In the genomic region with DNA sequence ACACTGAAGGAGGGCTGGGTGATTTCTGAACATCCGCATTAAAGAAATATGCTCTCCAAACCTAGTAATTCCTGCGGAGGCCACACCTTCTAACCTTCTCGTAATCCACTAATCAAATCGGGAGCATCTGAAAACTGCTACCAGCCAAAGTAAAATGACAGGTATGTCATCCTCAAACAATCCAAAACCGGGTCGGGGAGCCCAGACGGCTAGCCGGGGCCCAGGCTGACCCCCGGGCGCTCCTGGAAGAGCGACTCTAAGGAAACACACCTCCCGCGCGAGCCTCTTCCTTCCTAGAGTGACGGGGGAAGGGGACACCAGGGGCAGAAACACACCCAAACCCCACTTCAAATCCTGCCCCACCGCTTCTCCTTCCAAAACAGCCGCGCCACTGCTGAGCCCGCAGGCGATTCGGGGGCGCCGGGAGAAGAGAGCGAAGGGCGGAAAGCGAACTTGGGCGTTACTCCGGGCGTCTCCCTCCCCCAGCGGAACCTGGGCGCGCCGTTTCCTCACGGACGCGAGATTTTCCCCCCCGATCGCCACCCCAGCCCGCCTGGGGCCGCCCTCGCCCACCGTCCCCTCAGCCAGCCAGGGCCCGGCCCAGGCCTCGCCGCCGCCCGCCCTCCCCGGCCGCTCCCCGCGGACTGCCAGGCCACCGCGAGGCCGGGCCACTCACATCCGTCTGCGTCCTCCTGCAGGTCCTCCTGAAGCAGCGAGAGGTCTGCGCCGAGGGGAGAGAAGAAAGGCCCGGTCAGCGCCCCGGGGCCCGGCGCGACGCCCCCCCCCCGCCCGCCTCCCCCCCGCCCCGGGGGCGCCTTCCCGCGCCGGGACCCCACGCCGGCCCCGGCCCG, we compare ENCODE assay signal across 8 cellular contexts. TPM values are rescaled to one million over a fixed set of nuclear protein-coding genes. Genes with fewer than 3 reads are reported as not detected.
DNase-seq lines count a peak whose midpoint lies in the region; ATAC-seq, FAIRE-seq and TF ChIP-seq lines count a peak whose summit lies in the region.

No MANE protein-coding gene starts in this region.

- peaks cover 9% of the 10 kb centered on the region for H3K36me3 Mint-ChIP-seq in activated CD4-positive, alpha-beta T cell treated with anti-CD3 and anti-CD28 coated beads for 36 hours (ENCODE audit: low read depth)

- peak; percentile 66 for FAIRE-seq in GM12891 (lab: Jason Lieb, UNC)

- H3K4me3 Mint-ChIP-seq in activated CD4-positive, alpha-beta T cell treated with anti-CD3 and anti-CD28 coated beads for 36 hours, result peak overlapping the region; percentile 93

- CTCF ChIA-PET in HEK293T (lab: Yijun Ruan, JAX), result no interaction called here
- CTCF ChIA-PET in activated CD4-positive, alpha-beta T cell treated with anti-CD3 and anti-CD28 coated beads for 36 hours (lab: Charles Lee), result no interaction called here

- no peak for TF ChIP-seq POLR2A in GM12891 (IDR thresholded peaks at IDR 0.05; ENCODE audit: low read depth, low read length)

- peak; percentile 21 for ATAC-seq in activated CD4-positive, alpha-beta T cell treated with anti-CD3 and anti-CD28 coated beads for 36 hours
- ATAC-seq in left colon (peak; percentile 61), HG03469 (IDR thresholded peaks at IDR 0.05; ENCODE audit: unreplicated experiment) (no peak)

- peak overlapping the region; percentile 82 for H3K4me3 ChIP-seq in choroid plexus epithelial cell (ENCODE audit: low read depth, low read length)

- peaks cover 36% of the 10 kb centered on the region for H3K4me1 Mint-ChIP-seq in activated CD4-positive, alpha-beta T cell treated with anti-CD3 and anti-CD28 coated beads for 36 hours

- no peak for TF ChIP-seq CTCF in choroid plexus epithelial cell (conservative IDR thresholded peaks at IDR 0.05; ENCODE audit: low read depth, low read length)

- intact Hi-C loops in activated CD4-positive, alpha-beta T cell treated with anti-CD3 and anti-CD28 coated beads for 36 hours (cut with DNase I, micrococcal nuclease), result loop anchor here (1.0 to 10.0 kb wide), 13 partner anchors 59 to 914 kb away; partner anchors contain the start of genes RALBP1 (in 2 of the 2), TWSG1 (in 2 of the 2), NAPG (in 1 of the 2) and NDUFV2 (in 1 of the 2)
- intact Hi-C loops in left colon (cut with DNase I, micrococcal nuclease), result no loop called here

- POLR2A ChIA-PET in HEK293T (lab: Yijun Ruan, JAX), result no interaction called here
- POLR2A ChIA-PET in activated CD4-positive, alpha-beta T cell treated with anti-CD3 and anti-CD28 coated beads for 36 hours (lab: Charles Lee), result no interaction called here

- no peaks in the 10 kb centered on the region for H3K27me3 Mint-ChIP-seq in activated CD4-positive, alpha-beta T cell treated with anti-CD3 and anti-CD28 coated beads for 36 hours

- peak; percentile 24 for DNase-seq in GM12891 (ENCODE audit: insufficient read length, low spot score)
- peak; percentile 18 for DNase-seq in HEK293T (ENCODE audit: extremely low spot score)
- DNase-seq in NAMALWA (ENCODE audit: low spot score), result peak; percentile 59
- peak; percentile 63 for DNase-seq in activated CD4-positive, alpha-beta T cell treated with anti-CD3 and anti-CD28 coated beads for 36 hours
- DNase-seq in choroid plexus epithelial cell (ENCODE audit: low read depth), result peak; percentile 46
- DNase-seq in left colon, result peak; percentile 60 to 78
- DNase-seq in stimulated activated CD4-positive, alpha-beta T cell treated with anti-CD3 and anti-CD28 coated beads, Interleukin-1b, Interleukin-23, amount 100 ng/mL, for 24 hours (ENCODE audit: low read depth in 4 of 4, low spot score in 1 of 4), result peak in 3 of 4 experiments; percentile 5 to 24 (median 12)

- H3K27ac Mint-ChIP-seq in activated CD4-positive, alpha-beta T cell treated with anti-CD3 and anti-CD28 coated beads for 36 hours, result peak overlapping the region; percentile 79

- no peaks in the 10 kb centered on the region for H3K9me3 Mint-ChIP-seq in activated CD4-positive, alpha-beta T cell treated with anti-CD3 and anti-CD28 coated beads for 36 hours (ENCODE audit: low read depth)

TF ChIP-seq in GM12891, 5 proteins besides CTCF, POLR2A, EP300 and RAD21:
- TF ChIP-seq POU2F2 (IDR thresholded peaks at IDR 0.05; ENCODE audit: low read depth, low read length) (no peak), PAX5 (IDR thresholded peaks at IDR 0.05; ENCODE audit: insufficient read depth, low read length, severe bottlenecking) (no peak), SPI1 (IDR thresholded peaks at IDR 0.05; ENCODE audit: low read depth, low read length) (no peak), TAF1 (IDR thresholded peaks at IDR 0.05; ENCODE audit: low read depth, low read length) (no peak), POLR2AphosphoS5 (IDR thresholded peaks at IDR 0.05; ENCODE audit: low read depth, low read length) (no peak)
TF ChIP-seq in GM12891: peak in this region for 0.

TF ChIP-seq in HEK293T, 16 proteins besides CTCF, POLR2A, EP300 and RAD21:
- TF ChIP-seq ZNF384 (IDR thresholded peaks at IDR 0.05) (no peak), HDGF (IDR thresholded peaks at IDR 0.05; ENCODE audit: borderline replicate concordance) (no peak)
TF ChIP-seq in HEK293T: peak in this region for 0.

RNA-seq across cellular contexts. Expression of gene PPP4R1, which starts 0.6 kb away (rescaled TPM):
- polyA plus RNA-seq in GM12891 (2012; ENCODE audit: low read depth, missing spikeins), result 14.3 TPM
- 10 to 100 TPM; 32.2 to 33.3 TPM for total RNA-seq in activated CD4-positive, alpha-beta T cell treated with anti-CD3 and anti-CD28 coated beads for 36 hours
- total RNA-seq in left colon, result 10 to 100 TPM; 73.7 to 74.9 TPM

Comparison
In these comparisons a context has a peak if more than half of its experiments do, and no peak if none do; other contexts are left out.
1. DNase-seq: peak in every context shown above with its lines; median percentile 69 in left colon; 63 in activated CD4-positive, alpha-beta T cell treated with anti-CD3 and anti-CD28 coated beads for 36 hours; 59 in NAMALWA; 46 in choroid plexus epithelial cell; 24 in GM12891; 18 in HEK293T; 12 in stimulated activated CD4-positive, alpha-beta T cell treated with anti-CD3 and anti-CD28 coated beads, Interleukin-1b, Interleukin-23, amount 100 ng/mL, for 24 hours.
2. intact Hi-C loops: an anchor here in activated CD4-positive, alpha-beta T cell treated with anti-CD3 and anti-CD28 coated beads for 36 hours (1.0 to 10.0 kb wide); none called in left colon.